Comparison of ENCODE assay signal across 10 cellular contexts in the genomic region with DNA sequence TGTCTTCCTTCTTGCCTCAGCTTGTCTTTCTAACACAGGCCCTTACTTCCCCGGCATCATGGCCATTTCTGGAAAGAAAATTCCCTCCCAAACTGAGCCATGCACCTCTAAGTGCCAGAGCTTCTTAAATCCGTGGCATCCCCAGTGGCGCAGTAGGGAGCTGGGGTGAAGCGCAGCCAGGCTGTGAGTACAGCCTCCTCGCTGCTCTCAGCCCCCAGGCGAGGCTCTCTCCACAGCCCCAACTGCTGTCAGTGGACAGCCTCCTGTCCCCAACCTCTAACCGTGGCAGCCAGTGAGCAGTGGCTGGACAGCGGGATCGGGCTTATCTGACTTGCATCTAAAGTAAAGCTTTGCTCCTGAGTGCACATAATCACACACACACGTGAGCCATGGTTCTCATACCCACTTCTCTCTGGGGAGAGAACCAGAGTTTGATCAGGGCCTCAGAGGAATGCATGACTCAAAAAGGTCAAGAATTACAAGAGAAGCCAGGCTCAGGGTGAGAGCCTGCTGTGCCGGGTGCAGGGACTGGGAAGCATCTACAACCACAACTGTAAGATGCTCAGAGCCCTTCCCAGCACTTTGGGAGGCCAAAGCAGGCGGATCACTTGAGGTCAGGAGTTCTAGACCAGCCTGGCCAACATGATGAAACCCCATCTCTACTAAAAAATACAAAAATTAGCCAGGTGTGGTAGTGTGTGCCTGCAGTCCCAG. TPM values are rescaled to one million over a fixed set of nuclear protein-coding genes. Genes with fewer than 3 reads are reported as not detected.
A peak's percentile ranks its signal among the peaks of the same experiment; 100 is the strongest.
DNase-seq lines count a peak whose midpoint lies in the region; ATAC-seq and TF ChIP-seq lines count a peak whose summit lies in the region.
"Had no signal": no experiment of that assay in that cellular context is flagged by ENCODE, and none has a peak within 500 bp of the region (broad histone marks: within the 10 kb centered on the region; RNA-seq: fewer than 3 reads in every experiment).

No MANE protein-coding gene starts in this region.

- 0 out of 2 replicates have a peak overlapping the region, but pooled peaks have one; percentile 13 for H3K27ac ChIP-seq in VCaP
- no peak overlapping the region for H3K27ac ChIP-seq in stomach
- H3K27ac ChIP-seq: adrenal gland had no signal

- no peak for TF ChIP-seq CTCF in GM13976 (IDR thresholded peaks at IDR 0.05; ENCODE audit: borderline replicate concordance, control extremely low read depth, extremely low read depth, insufficient read depth, missing control alignments)
- TF ChIP-seq CTCF in VCaP (conservative IDR thresholded peaks at IDR 0.05) = no peak
- TF ChIP-seq CTCF in stomach (IDR thresholded peaks at IDR 0.05) = no peak

- H3K4me3 ChIP-seq in stomach = no peak overlapping the region
- H3K4me3 ChIP-seq: adrenal gland, K562 had no signal

- WGBS in stomach, 5 donors = 73 to 81% (median 77%) methylated on average over 12 of the region's 12 CpGs

- no peak for ATAC-seq in HG03135 (IDR thresholded peaks at IDR 0.05; ENCODE audit: unreplicated experiment)
- ATAC-seq: K562, Right ventricle myocardium inferior had no signal

- in situ Hi-C loops in GM13976 (cut with MboI; ENCODE audit: low sequenced_read_pairs, unreplicated experiment) = no loop called here

- intact Hi-C loops in stomach (cut with DNase I; ENCODE audit: low total_unique reads) = no loop called here

- H3K9me3 ChIP-seq in stomach = no peaks in the 10 kb centered on the region
- H3K9me3 ChIP-seq: adrenal gland had no signal

- H3K36me3 ChIP-seq in stomach = peaks cover 0 to 19% (median 12%) of the 10 kb centered on the region in 4 donors

- DNase-seq in GM13976 (ENCODE audit: low spot score) = peak; percentile 3
- peak; percentile 91 for DNase-seq in hepatic stellate cell (ENCODE audit: low spot score)
- DNase-seq in stomach = peak; percentile 50
- no peak for DNase-seq in NCI-H187 treated with DMSO at 0.1 percent for 48 hours (lab: John Stamatoyannopoulos, UW)
- DNase-seq in KG1 (lab: John Stamatoyannopoulos, UW) = no peak

- H3K27me3 ChIP-seq in stomach = no peaks in the 10 kb centered on the region
- H3K27me3 ChIP-seq: adrenal gland had no signal

- H3K4me1 ChIP-seq in stomach = peaks cover 0 to 13% (median 9%) of the 10 kb centered on the region in 4 donors
- H3K4me1 ChIP-seq: adrenal gland had no signal

- no peak for TF ChIP-seq POLR2A in stomach (IDR thresholded peaks at IDR 0.05)

- TF ChIP-seq EP300 in stomach (IDR thresholded peaks at IDR 0.05) = no peak

RNA-seq across cellular contexts. Expression of gene SFXN5, which starts 50.7 kb away (rescaled TPM):
- total RNA-seq in stomach = 100 to 1,000 TPM in 1 of 5 donors, 10 to 100 TPM in 4; 17.0 to 118 (median 38.5) TPM
- polyA plus RNA-seq in stomach = 1 to 10 TPM; 2.7 to 9.4 (median 5.7) TPM

Comparison
In these comparisons a context has a peak if more than half of its experiments do, and no peak if none do; other contexts are left out.
1. DNase-seq: peak in GM13976 (single experiment), hepatic stellate cell (single experiment) and stomach (single experiment); none in NCI-H187 treated with DMSO at 0.1 percent for 48 hours (single experiment) and KG1 (single experiment).